ENCODE assay signal across 30 cellular contexts in the genomic region with DNA sequence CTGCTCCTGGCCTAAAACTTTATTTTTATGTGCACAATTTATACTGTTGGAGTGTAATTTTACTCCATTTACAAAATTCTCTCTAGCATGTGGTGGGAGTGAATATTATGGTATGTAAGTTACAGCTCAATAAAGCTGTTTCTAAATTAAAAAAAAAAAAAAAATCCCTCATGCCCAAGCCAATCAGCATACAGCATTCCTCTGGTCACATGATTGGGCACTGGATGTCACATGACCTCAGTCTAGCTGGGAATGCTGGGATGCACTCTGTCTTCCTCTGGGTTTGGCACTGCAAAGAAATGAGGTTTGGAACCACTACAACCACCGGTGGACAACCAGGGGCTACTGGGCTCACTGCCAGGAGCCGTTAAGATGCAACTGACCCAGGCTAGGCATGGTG.
"Had no signal": no experiment of that assay in that cellular context is flagged by ENCODE, and none has a peak within 500 bp of the region (broad histone marks: within the 10 kb centered on the region; RNA-seq: fewer than 3 reads in every experiment).

No MANE protein-coding gene starts in this region.

- H3K36me3 Mint-ChIP-seq: activated CD8-positive, alpha-beta memory T cell treated with anti-CD3 and anti-CD28 coated beads, Interleukin-2, amount 10 ng/mL, durations not matched to agents 7 days and 5 days had no signal

- H3K9me3 ChIP-seq: ascending aorta, body of pancreas, MG63, Peyer's patch, SJCRH30 had no signal

- H3K4me1 Mint-ChIP-seq: activated B cell treated with CpG ODN at 0.5 μM for 24 hours; activated CD4-positive, alpha-beta T cell treated with anti-CD3 and anti-CD28 coated beads, Interleukin-2, amount 10 ng/mL, durations not matched to agents 24 days and 14 days; activated CD8-positive, alpha-beta memory T cell treated with anti-CD3 and anti-CD28 coated beads, Interleukin-2, amount 10 ng/mL, durations not matched to agents 7 days and 5 days; activated naive CD4-positive, alpha-beta T cell treated with anti-CD3 and anti-CD28 coated beads, Interleukin-2, amount 50 U/mL, for 24 hours had no signal

- H3K27me3 ChIP-seq: ascending aorta, body of pancreas, MG63, Peyer's patch, SJCRH30 had no signal

- H3K9me3 Mint-ChIP-seq: activated B cell treated with CpG ODN at 0.5 μM for 24 hours; activated CD4-positive, alpha-beta T cell treated with anti-CD3 and anti-CD28 coated beads, Interleukin-2, amount 10 ng/mL, durations not matched to agents 24 days and 14 days; activated naive CD4-positive, alpha-beta T cell treated with anti-CD3 and anti-CD28 coated beads, Interleukin-2, amount 50 U/mL, for 24 hours; activated T-cell treated with anti-CD3 and anti-CD28 coated beads, Interleukin-2, amount 50 U/mL, for 24 hours; activated T-helper 1 cell treated with anti-CD3 and anti-CD28 coated beads, Interleukin-12 subunit alpha, Interleukin-12 subunit beta, Interleukin-2, Interleukin-4 antibody, amounts not matched to agents 30 ng/mL and 10 ng/mL and 1 ng/mL, durations not matched to agents 14 hours and 24 hours and 36 hours had no signal

- H3K4me1 ChIP-seq: SJCRH30 had no signal

- H3K4me3 ChIP-seq: ascending aorta, body of pancreas, MG63, Peyer's patch, SJCRH30 had no signal

- H3K27ac ChIP-seq: ascending aorta, body of pancreas, RWPE1, SJCRH30 had no signal

- H3K4me3 Mint-ChIP-seq: activated B cell treated with CpG ODN at 0.5 μM for 24 hours; activated CD4-positive, alpha-beta T cell treated with anti-CD3 and anti-CD28 coated beads, Interleukin-2, amount 10 ng/mL, durations not matched to agents 24 days and 14 days; activated CD8-positive, alpha-beta memory T cell treated with anti-CD3 and anti-CD28 coated beads, Interleukin-2, amount 10 ng/mL, durations not matched to agents 7 days and 5 days; activated naive CD4-positive, alpha-beta T cell treated with anti-CD3 and anti-CD28 coated beads, Interleukin-2, amount 50 U/mL, for 24 hours; activated T-cell treated with anti-CD3 and anti-CD28 coated beads, Interleukin-2, amount 50 U/mL, for 24 hours; activated T-helper 1 cell treated with anti-CD3 and anti-CD28 coated beads, Interleukin-12 subunit alpha, Interleukin-12 subunit beta, Interleukin-2, Interleukin-4 antibody, amounts not matched to agents 30 ng/mL and 10 ng/mL and 1 ng/mL, durations not matched to agents 14 hours and 24 hours and 36 hours; T-helper 1 cell treated with Interleukin-12 subunit alpha and Interleukin-12 subunit beta and Interleukin-4 antibody, amounts not matched to agents 30 μg/mL and 1 μg/mL, for 36 hours had no signal

- H3K27ac Mint-ChIP-seq: activated B cell treated with CpG ODN at 0.5 μM for 24 hours; activated CD4-positive, alpha-beta T cell treated with anti-CD3 and anti-CD28 coated beads, Interleukin-2, amount 10 ng/mL, durations not matched to agents 24 days and 14 days; activated CD8-positive, alpha-beta memory T cell treated with anti-CD3 and anti-CD28 coated beads, Interleukin-2, amount 10 ng/mL, durations not matched to agents 7 days and 5 days; activated naive CD4-positive, alpha-beta T cell treated with anti-CD3 and anti-CD28 coated beads, Interleukin-2, amount 50 U/mL, for 24 hours; activated T-cell treated with anti-CD3 and anti-CD28 coated beads, Interleukin-2, amount 50 U/mL, for 24 hours; activated T-helper 1 cell treated with anti-CD3 and anti-CD28 coated beads, Interleukin-12 subunit alpha, Interleukin-12 subunit beta, Interleukin-2, Interleukin-4 antibody, amounts not matched to agents 30 ng/mL and 10 ng/mL and 1 ng/mL, durations not matched to agents 14 hours and 24 hours and 36 hours; T-helper 1 cell treated with Interleukin-12 subunit alpha and Interleukin-12 subunit beta and Interleukin-4 antibody, amounts not matched to agents 30 μg/mL and 1 μg/mL, for 36 hours had no signal

- FAIRE-seq: bronchial epithelial cell had no signal

- DNase-seq: activated B cell treated with CpG ODN at 0.5 μM for 24 hours; activated CD4-positive, alpha-beta T cell treated with anti-CD3 and anti-CD28 coated beads for 1 hour; activated CD4-positive, alpha-beta T cell treated with anti-CD3 and anti-CD28 coated beads, Interleukin-2, amount 10 ng/mL, durations not matched to agents 24 days and 14 days; activated CD4-positive, alpha-beta T cell treated with anti-CD3 and anti-CD28 coated beads, Interleukin-2, amount 50 U/mL, for 48 hours; activated CD8-positive, alpha-beta memory T cell treated with anti-CD3 and anti-CD28 coated beads, Interleukin-2, amount 10 ng/mL, durations not matched to agents 7 days and 5 days; activated effector memory CD4-positive, alpha-beta T cell treated with Interleukin-2 at 50 U/mL for 16 hours; activated naive CD4-positive, alpha-beta T cell; activated T-cell treated with anti-CD3 and anti-CD28 coated beads, Interleukin-2, amount 50 U/mL, for 24 hours; body of pancreas; central memory CD4-positive, alpha-beta T cell; MG63; MV-4-11; NCI-H1092 treated with DMSO at 0.1 percent for 48 hours; NCI-H1417 treated with DMSO at 0.1 percent for 48 hours; NCI-H1694; NCI-H2029; NCI-H446; NCI-H524; NCI-H774; NK-92 treated with Interleukin-12 subunit alpha and Interleukin-12 subunit beta, amount 100 ng/mL, for 24 hours; OCI-M1; Peyer's patch; Right ventricle myocardium superior; SJCRH30 had no signal

- ATAC-seq: activated CD8-positive, alpha-beta memory T cell treated with anti-CD3 and anti-CD28 coated beads, Interleukin-2, amount 10 ng/mL, durations not matched to agents 7 days and 5 days; body of pancreas had no signal

- H3K27me3 Mint-ChIP-seq: activated CD4-positive, alpha-beta T cell treated with anti-CD3 and anti-CD28 coated beads, Interleukin-2, amount 10 ng/mL, durations not matched to agents 24 days and 14 days; activated CD8-positive, alpha-beta memory T cell treated with anti-CD3 and anti-CD28 coated beads, Interleukin-2, amount 10 ng/mL, durations not matched to agents 7 days and 5 days; activated naive CD4-positive, alpha-beta T cell treated with anti-CD3 and anti-CD28 coated beads, Interleukin-2, amount 50 U/mL, for 24 hours; activated T-cell treated with anti-CD3 and anti-CD28 coated beads, Interleukin-2, amount 50 U/mL, for 24 hours had no signal
